Comparison of ENCODE assay signal across 8 cellular contexts in genomic region chr18:48975817-48976649, GRCh38. TPM values are rescaled to one million over a fixed set of nuclear protein-coding genes. Genes with fewer than 3 reads are reported as not detected.
DNase-seq lines count a peak whose midpoint lies in the region; ATAC-seq and TF ChIP-seq lines count a peak whose summit lies in the region.

No MANE protein-coding gene starts in this region.

- CTCF ChIA-PET in naive thymus-derived CD4-positive, alpha-beta T cell (lab: Charles Lee) = no interaction called here

- peak overlapping the region; percentile 74; the same call in 1 of the 2 replicates for H3K4me3 Mint-ChIP-seq in HFFc6
- peak overlapping the region; percentile 76 to 87 (median 82) for H3K4me3 Mint-ChIP-seq in naive thymus-derived CD4-positive, alpha-beta T cell

- no peaks in the 10 kb centered on the region for H3K9me3 ChIP-seq in naive thymus-derived CD4-positive, alpha-beta T cell (ENCODE audit: control insufficient read depth in 2 of 3, low read length in 3 of 3)
- no peaks in the 10 kb centered on the region for H3K9me3 ChIP-seq in stomach

- no peaks in the 10 kb centered on the region for H3K4me1 ChIP-seq in naive thymus-derived CD4-positive, alpha-beta T cell (ENCODE audit: control insufficient read depth in 2 of 2, insufficient read depth in 2 of 2, low read length in 2 of 2)
- H3K4me1 ChIP-seq in stomach = peaks cover 0 to 34% (median 24%) of the 10 kb centered on the region in 4 donors

- peak overlapping the region; percentile 55 for H3K4me3 ChIP-seq in epithelial cell of esophagus (ENCODE audit: low read length)
- H3K4me3 ChIP-seq in naive thymus-derived CD4-positive, alpha-beta T cell (ENCODE audit: low read length) = peak overlapping the region; percentile 55
- peak overlapping the region; percentile 52 to 67 (median 64) for H3K4me3 ChIP-seq in stomach

- peaks cover 5% of the 10 kb centered on the region for H3K27me3 Mint-ChIP-seq in HFFc6 (ENCODE audit: insufficient read depth)
- H3K27me3 Mint-ChIP-seq in naive thymus-derived CD4-positive, alpha-beta T cell = peaks cover 8 to 64% (median 18%) of the 10 kb centered on the region in 5 donors

- H3K4me1 Mint-ChIP-seq in HFFc6 (ENCODE audit: low read depth) = peaks cover 36% of the 10 kb centered on the region
- peaks cover 0 to 16% (median 11%) of the 10 kb centered on the region in 7 donors for H3K4me1 Mint-ChIP-seq in naive thymus-derived CD4-positive, alpha-beta T cell

- intact Hi-C loops in naive thymus-derived CD4-positive, alpha-beta T cell (cut with micrococcal nuclease) = loop anchor here (1.0 to 10.0 kb wide), 6 partner anchors 24 to 199 kb away; no protein-coding TSS in a partner anchor
- intact Hi-C loops in stomach (cut with DNase I; ENCODE audit: low total_unique reads) = no loop called here

- no peaks in the 10 kb centered on the region for H3K9me3 Mint-ChIP-seq in HFFc6
- H3K9me3 Mint-ChIP-seq in naive thymus-derived CD4-positive, alpha-beta T cell = no peaks in the 10 kb centered on the region

- in situ Hi-C loops in GM13976 (cut with MboI; ENCODE audit: low sequenced_read_pairs, unreplicated experiment) = loop anchor here (25.0 kb wide), 1 partner anchor 89 kb away; no protein-coding TSS in a partner anchor

- TF ChIP-seq EP300 in stomach (IDR thresholded peaks at IDR 0.05) = no peak

- POLR2A ChIA-PET in naive thymus-derived CD4-positive, alpha-beta T cell (lab: Charles Lee) = interaction anchor here (0.7 kb wide), 1 partner anchor 511 kb away, joined by 3 read pairs; the partner anchor contains the start of gene C18orf32

- ATAC-seq in naive thymus-derived CD4-positive, alpha-beta T cell = peak; percentile 79

- WGBS in stomach, 5 donors = 1 to 4% (median 1%) methylated on average over 39 to 116 of the region's 119 CpGs

- peak overlapping the region; percentile 79 for H3K27ac Mint-ChIP-seq in HFFc6
- peak overlapping the region in 2 of 9 donors; percentile 38 to 61 for H3K27ac Mint-ChIP-seq in naive thymus-derived CD4-positive, alpha-beta T cell

- no peak for TF ChIP-seq CTCF in GM13976 (IDR thresholded peaks at IDR 0.05; ENCODE audit: borderline replicate concordance, control extremely low read depth, extremely low read depth, insufficient read depth, missing control alignments)
- no peak for TF ChIP-seq CTCF in HFFc6 (IDR thresholded peaks at IDR 0.05)
- TF ChIP-seq CTCF in epithelial cell of esophagus (IDR thresholded peaks at IDR 0.05; ENCODE audit: insufficient read depth, low read depth, low read length, missing control alignments) = no peak
- TF ChIP-seq CTCF in stomach (IDR thresholded peaks at IDR 0.05) = no peak

- H3K27me3 ChIP-seq in naive thymus-derived CD4-positive, alpha-beta T cell (ENCODE audit: control insufficient read depth in 2 of 2, insufficient read depth in 2 of 2, low read length in 2 of 2) = no peaks in the 10 kb centered on the region
- peaks cover 0 to 6% (median 0%) of the 10 kb centered on the region in 3 donors for H3K27me3 ChIP-seq in stomach

- no peak overlapping the region for H3K27ac ChIP-seq in naive thymus-derived CD4-positive, alpha-beta T cell (ENCODE audit: low read depth, low read length)
- H3K27ac ChIP-seq in stomach = peak overlapping the region; percentile 75 to 86 (median 84)

- TF ChIP-seq POLR2A in stomach (IDR thresholded peaks at IDR 0.05) = no peak

- H3K36me3 Mint-ChIP-seq in HFFc6 (ENCODE audit: low read depth) = no peaks in the 10 kb centered on the region
- peaks cover 0 to 2% (median 0%) of the 10 kb centered on the region in 5 donors for H3K36me3 Mint-ChIP-seq in naive thymus-derived CD4-positive, alpha-beta T cell

- peak; percentile 92 for DNase-seq in GM13976 (ENCODE audit: low spot score)
- DNase-seq in HFFc6 = peak; percentile 28
- peak; percentile 79 for DNase-seq in NCI-H2196 (lab: John Stamatoyannopoulos, UW; ENCODE audit: unreplicated experiment)
- peak; percentile 27 to 30 for DNase-seq in activated CD8-positive, alpha-beta memory T cell treated with anti-CD3 and anti-CD28 coated beads for 4 hours (ENCODE audit: low read depth in 2 of 2)
- DNase-seq in epithelial cell of esophagus (ENCODE audit: low read depth) = peak; percentile 69
- DNase-seq in naive thymus-derived CD4-positive, alpha-beta T cell = peak in 8 of 9 donors; percentile 29 to 66 (median 38)
- peak; percentile 75 for DNase-seq in stomach
- no peak for DNase-seq in NCI-H1048 (lab: John Stamatoyannopoulos, UW)

- H3K36me3 ChIP-seq in naive thymus-derived CD4-positive, alpha-beta T cell (ENCODE audit: control insufficient read depth in 2 of 3, insufficient read depth in 3 of 3, low read length in 3 of 3) = no peaks in the 10 kb centered on the region
- no peaks in the 10 kb centered on the region for H3K36me3 ChIP-seq in stomach

RNA-seq across cellular contexts. Expression of gene SMAD7, which starts 25.3 kb away (rescaled TPM):
- 10 to 100 TPM; 29.6 to 35.8 (median 30.7) TPM for total RNA-seq in HFFc6 (2021; fragmentation: NEBNext Ultra II Directional; extraction: Animal tissue kit (Norgen Biotek cat#: 25700))
- 10 to 100 TPM; 21.2 to 79.4 (median 30.1) TPM for total RNA-seq in naive thymus-derived CD4-positive, alpha-beta T cell
- 1 to 10 TPM; 5.3 to 6.5 TPM for polyA plus RNA-seq in naive thymus-derived CD4-positive, alpha-beta T cell
- total RNA-seq in stomach = 100 to 1,000 TPM in 1 of 5 donors, 10 to 100 TPM in 3, 1 to 10 TPM in 1; 7.0 to 123 (median 29.3) TPM
- 10 to 100 TPM in 1 of 3 donors, 1 to 10 TPM in 2; 4.5 to 10.1 (median 9.9) TPM for polyA plus RNA-seq in stomach
